30 cellular contexts compared by ENCODE assay signal in the genomic region with DNA sequence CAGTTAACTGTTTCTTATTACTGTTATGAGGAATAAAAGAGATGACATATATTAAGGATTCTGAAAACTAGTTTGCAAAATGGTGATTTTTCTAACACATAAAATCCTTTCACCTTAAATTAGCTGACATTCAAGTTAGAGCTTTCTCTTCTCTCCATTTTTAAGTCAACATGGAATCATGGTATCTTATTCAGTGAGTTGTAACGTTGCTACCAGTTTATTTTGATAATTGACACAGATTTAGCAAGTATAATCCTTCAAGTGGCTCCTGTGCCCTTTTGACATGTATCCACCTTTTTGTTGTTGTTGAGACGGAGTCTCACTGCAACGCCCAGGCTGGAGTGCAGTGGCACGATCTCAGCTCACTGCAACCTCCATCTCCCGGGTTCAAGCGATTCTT. TPM values are rescaled to one million over a fixed set of nuclear protein-coding genes. Genes with fewer than 3 reads are reported as not detected.
DNase-seq lines count a peak whose midpoint lies in the region; ATAC-seq, FAIRE-seq and TF ChIP-seq lines count a peak whose summit lies in the region.
"Had no signal": no experiment of that assay in that cellular context is flagged by ENCODE, and none has a peak within 500 bp of the region (broad histone marks: within the 10 kb centered on the region; RNA-seq: fewer than 3 reads in every experiment).

No MANE protein-coding gene starts in this region.

- H3K4me2 ChIP-seq in K562 (ENCODE audit: insufficient read depth, low read length) (no peak overlapping the region), parathyroid adenoma (ENCODE audit: low read length) (no peak overlapping the region)

- no peaks in the 10 kb centered on the region for H3K9me3 Mint-ChIP-seq in type B pancreatic cell
- H3K9me3 Mint-ChIP-seq: CD8-positive, alpha-beta T cell; natural killer cell treated with Interleukin-12 subunit alpha and Interleukin-12 subunit beta and Interleukin-15 and Interleukin-18, amount 100 ng/mL, for 72 hours had no signal

- intact Hi-C loops in left ventricle myocardium inferior (cut with micrococcal nuclease) (no loop called here), heart right ventricle (cut with DNase I) (loop anchor here in 2 of 10 donors (10.0 kb wide), 1 partner anchor 62 kb away; the partner anchor contains the start of gene CSNK1A1 (in 2 of the 2)), K562 (cut with micrococcal nuclease) (no loop called here)

- no peak overlapping the region for H3K4me3 ChIP-seq in left ventricle myocardium inferior
- H3K4me3 ChIP-seq in heart right ventricle: no peak overlapping the region
- H3K4me3 ChIP-seq in K562: no peak overlapping the region
- no peak overlapping the region for H3K4me3 ChIP-seq in parathyroid adenoma (ENCODE audit: low read depth, low read length)
- H3K4me3 ChIP-seq: colonic mucosa, HAP-1, lung, SJCRH30, skin epidermis, thoracic aorta, vagina had no signal

- H3K9me3 ChIP-seq in left ventricle myocardium inferior (replicated peaks) (no peaks in the 10 kb centered on the region), heart right ventricle (no peaks in the 10 kb centered on the region), K562 (replicated peaks; ENCODE audit: control insufficient read depth, insufficient read depth, low read depth, low read length) (no peaks in the 10 kb centered on the region), parathyroid adenoma (ENCODE audit: control insufficient read depth, low read length) (no peaks in the 10 kb centered on the region)
- H3K9me3 ChIP-seq: colonic mucosa, HAP-1, SJCRH30, thoracic aorta, vagina had no signal

- H3K36me3 Mint-ChIP-seq in type B pancreatic cell: peaks cover 14% of the 10 kb centered on the region
- H3K36me3 Mint-ChIP-seq: natural killer cell treated with Interleukin-12 subunit alpha and Interleukin-12 subunit beta and Interleukin-15 and Interleukin-18, amount 100 ng/mL, for 72 hours had no signal

- H3K27ac Mint-ChIP-seq in type B pancreatic cell: peak overlapping the region; percentile 55
- H3K27ac Mint-ChIP-seq: activated CD4-positive, alpha-beta T cell treated with anti-CD3 and anti-CD28 coated beads for 36 hours; activated naive CD8-positive, alpha-beta T cell treated with anti-CD3 and anti-CD28 coated beads for 36 hours; B cell; CD8-positive, alpha-beta T cell; natural killer cell treated with Interleukin-12 subunit alpha and Interleukin-12 subunit beta and Interleukin-15 and Interleukin-18, amount 100 ng/mL, for 72 hours had no signal

- H3K27ac ChIP-seq in left ventricle myocardium inferior (replicated peaks) (peak overlapping the region; percentile 94), heart right ventricle (peak overlapping the region in 3 of 10 donors; percentile 4 to 92 (median 91)), K562 (ENCODE audit: extremely low read depth, low read depth, low read length) (no peak overlapping the region), parathyroid adenoma (peak overlapping the region; percentile 36)
- H3K27ac ChIP-seq: colonic mucosa, SJCRH30, vagina had no signal

- no peak for DNase-seq in left ventricle myocardium inferior
- DNase-seq in heart right ventricle: no peak
- no peak for DNase-seq in K562 (ENCODE audit: extremely low read depth in 1 of 4, low spot score in 3 of 4)
- DNase-seq in type B pancreatic cell (ENCODE audit: extremely low spot score, unreplicated experiment): no peak
- no peak for DNase-seq in frontal cortex (ENCODE audit: low spot score in 2 of 2)
- no peak for DNase-seq in RCC 7860 (ENCODE audit: low spot score)
- DNase-seq: ACHN; activated CD4-positive, alpha-beta T cell treated with anti-CD3 and anti-CD28 coated beads for 36 hours; activated gamma-delta T cell; activated naive CD8-positive, alpha-beta T cell treated with anti-CD3 and anti-CD28 coated beads for 36 hours; anterior cingulate cortex; CD8-positive, alpha-beta T cell; colonic mucosa; effector memory CD4-positive, alpha-beta T cell; erythroblast; NCI-H69; occipital lobe; SJCRH30; stimulated activated naive CD4-positive, alpha-beta T cell; SW 1271 had no signal

- no TSS peak for BruUV-seq in K562 (replicated peaks; lab: Mats Ljungman, UMichigan)

- H2AFZ ChIP-seq in K562 (ENCODE audit: low read depth, low read length) (no peak overlapping the region), parathyroid adenoma (no peak overlapping the region)

- peaks cover 27% of the 10 kb centered on the region for H3K4me1 Mint-ChIP-seq in type B pancreatic cell (ENCODE audit: unreplicated experiment)
- H3K4me1 Mint-ChIP-seq: activated CD4-positive, alpha-beta T cell treated with anti-CD3 and anti-CD28 coated beads for 36 hours had no signal

- no peak overlapping the region for H3K4me3 Mint-ChIP-seq in type B pancreatic cell
- H3K4me3 Mint-ChIP-seq: activated CD4-positive, alpha-beta T cell treated with anti-CD3 and anti-CD28 coated beads for 36 hours; activated naive CD8-positive, alpha-beta T cell treated with anti-CD3 and anti-CD28 coated beads for 36 hours; B cell; CD8-positive, alpha-beta T cell; natural killer cell treated with Interleukin-12 subunit alpha and Interleukin-12 subunit beta and Interleukin-15 and Interleukin-18, amount 100 ng/mL, for 72 hours had no signal

- peaks cover 79% of the 10 kb centered on the region for H3K4me1 ChIP-seq in left ventricle myocardium inferior
- peaks cover 5 to 70% (median 30%) of the 10 kb centered on the region in 9 donors for H3K4me1 ChIP-seq in heart right ventricle
- H3K4me1 ChIP-seq in K562 (replicated peaks in 1 of 2; ENCODE audit: control insufficient read depth in 2 of 2, insufficient read depth in 2 of 2, low read length in 2 of 2): peaks cover 2 to 3% of the 10 kb centered on the region in 2 experiments; a peak in 3 of 5 replicates
- peaks cover 5% of the 10 kb centered on the region for H3K4me1 ChIP-seq in parathyroid adenoma
- H3K4me1 ChIP-seq: SJCRH30 had no signal

- TF ChIP-seq RAD21 in K562 (CRISPR knock-in tag; conservative IDR thresholded peaks at IDR 0.05 in 1 of 2, IDR thresholded peaks at IDR 0.05 in 1 of 2): no peak

- TF ChIP-seq POLR2A in K562 (conservative IDR thresholded peaks at IDR 0.05): peak; percentile 33; the same call in 1 of the 2 replicates

- no peaks in the 10 kb centered on the region for H3K27me3 Mint-ChIP-seq in type B pancreatic cell
- H3K27me3 Mint-ChIP-seq: activated CD4-positive, alpha-beta T cell treated with anti-CD3 and anti-CD28 coated beads for 36 hours; activated naive CD8-positive, alpha-beta T cell treated with anti-CD3 and anti-CD28 coated beads for 36 hours; B cell; natural killer cell treated with Interleukin-12 subunit alpha and Interleukin-12 subunit beta and Interleukin-15 and Interleukin-18, amount 100 ng/mL, for 72 hours had no signal

- H3K36me3 ChIP-seq in left ventricle myocardium inferior: peaks cover 42% of the 10 kb centered on the region
- H3K36me3 ChIP-seq in heart right ventricle: peaks cover 0 to 55% (median 11%) of the 10 kb centered on the region in 9 donors
- H3K36me3 ChIP-seq in K562 (ENCODE audit: control insufficient read depth, insufficient read depth, low read length): peaks cover 42% of the 10 kb centered on the region
- H3K36me3 ChIP-seq in parathyroid adenoma (ENCODE audit: control insufficient read depth, insufficient read depth, low read length): no peaks in the 10 kb centered on the region
- H3K36me3 ChIP-seq: colonic mucosa, thoracic aorta had no signal

- POLR2A ChIA-PET in K562 (lab: Yijun Ruan, JAX): interaction anchor here (1.9 to 2.2 kb wide), 2 partner anchors 10 to 18 kb away, joined by 4 to 7 read pairs; no protein-coding TSS in a partner anchor

- H3K79me2 ChIP-seq in K562 (ENCODE audit: control insufficient read depth, insufficient read depth, low read length): no peaks in the 10 kb centered on the region
- H3K79me2 ChIP-seq in parathyroid adenoma: no peaks in the 10 kb centered on the region

- H3K9me1 ChIP-seq in K562 (ENCODE audit: control insufficient read depth, insufficient read depth, low read length): no peaks in the 10 kb centered on the region

- ATAC-seq in heart right ventricle (no peak), K562 (no peak), GM18861 (IDR thresholded peaks at IDR 0.05; ENCODE audit: unreplicated experiment) (no peak)
- ATAC-seq: activated CD4-positive, alpha-beta T cell treated with anti-CD3 and anti-CD28 coated beads for 36 hours; CD8-positive, alpha-beta T cell; natural killer cell treated with Interleukin-12 subunit alpha and Interleukin-12 subunit beta and Interleukin-15 and Interleukin-18, amount 100 ng/mL, for 72 hours; Panc1 had no signal

- WGBS in heart right ventricle, 2 donors: 90 to 92% methylated on average over 6 of the region's 6 CpGs
- WGBS in K562 (ENCODE audit: insufficient coverage, low coverage, missing lambda C conversion rate): 82% methylated on average over 6 of the region's 6 CpGs

- H3K9ac ChIP-seq in K562 (ENCODE audit: insufficient read depth in 1 of 2, low read depth in 2 of 2, low read length in 2 of 2) (no peak overlapping the region), parathyroid adenoma (no peak overlapping the region)

- no peak for FAIRE-seq in K562 (lab: Jason Lieb, UNC)
- no peak for FAIRE-seq in frontal cortex (lab: Jason Lieb, UNC)
- no peak for FAIRE-seq in RCC 7860 (lab: Jason Lieb, UNC)

- no peaks in the 10 kb centered on the region for H4K20me1 ChIP-seq in K562 (replicated peaks; ENCODE audit: control insufficient read depth, insufficient read depth, low read length)

- H3K27me3 ChIP-seq in left ventricle myocardium inferior (ENCODE audit: low read depth) (no peaks in the 10 kb centered on the region), heart right ventricle (no peaks in the 10 kb centered on the region), K562 (ENCODE audit: control insufficient read depth in 2 of 2, insufficient read depth in 2 of 2, low read length in 2 of 2) (no peaks in the 10 kb centered on the region), parathyroid adenoma (ENCODE audit: control insufficient read depth, insufficient read depth, low read length) (no peaks in the 10 kb centered on the region)
- H3K27me3 ChIP-seq: colonic mucosa, SJCRH30, vagina had no signal

- TF ChIP-seq EP300 in K562 (IDR thresholded peaks at IDR 0.05; ENCODE audit: low read length): no peak

- in situ Hi-C loops in K562 (cut with MboI): no loop called here

- TF ChIP-seq CTCF in left ventricle myocardium inferior (IDR thresholded peaks at IDR 0.05; ENCODE audit: borderline replicate concordance) (no peak), heart right ventricle (IDR thresholded peaks at IDR 0.05) (no peak), K562 (IDR thresholded peaks at IDR 0.05 in 2 of 3, conservative IDR thresholded peaks at IDR 0.05 in 1 of 3; ENCODE audit: insufficient read depth in 2 of 3, low read depth in 1 of 3, low read length in 3 of 3) (no peak), parathyroid adenoma (IDR thresholded peaks at IDR 0.05) (no peak), type B pancreatic cell (conservative IDR thresholded peaks at IDR 0.05) (no peak)

- CTCF ChIA-PET in K562 (lab: Yijun Ruan, JAX; ENCODE audit: low intra/inter-chr PET ratio): no interaction called here

RNA-seq across cellular contexts. Expression of gene CSNK1A1, which starts 58.5 kb away (rescaled TPM):
- total RNA-seq in left ventricle myocardium inferior (180 TPM), heart right ventricle (100 to 1,000 TPM; 174 to 363 (median 224) TPM), K562 (2014; rRNA removed) (196 TPM in 2 replicates), K562 (2014; rRNA removed; fragmentation: Illumina TruSeq; extraction: Trizol) (192 and 220 TPM in 2 replicates), K562 (2015; rRNA removed; fragmentation: Illumina TruSeq; extraction: Trizol) (141 and 154 TPM in 2 replicates), K562 (2021) (186 and 196 TPM in 2 replicates), type B pancreatic cell (ENCODE audit: low replicate concordance) (224 and 294 TPM in 2 replicates), frontal cortex (353 TPM)
- polyA plus RNA-seq in heart right ventricle (10 to 100 TPM; 47.9 to 76.0 TPM), K562 (2011; rRNA removed) (138 and 185 TPM in 2 replicates), K562 (2014; fragmentation: Illumina TruSeq; extraction: Trizol) (120 and 133 TPM in 2 replicates), K562 (2014; fragmentation: Nextera tagmentation; extraction: Ambion mirVana) (10 to 100 TPM; 49.1 to 63.3 TPM), K562 (2014; rRNA removed) (116 and 117 TPM in 2 replicates)
- 130 and 191 TPM in 2 replicates for total RNA-seq in K562 (2011; cell fraction: chromatin; rRNA removed; ENCODE audit: low replicate concordance)
- total RNA-seq in K562 (2011; cell fraction: nucleolus; rRNA removed): 70.5 and 71.3 TPM in 2 replicates
- 97.4 and 136 TPM in 2 replicates for total RNA-seq in K562 (2011; cell fraction: nucleoplasm; rRNA removed)
- polyA plus RNA-seq in K562 (2011; cell fraction: cytosol; rRNA removed): 64.6 and 80.0 TPM in 2 replicates
- polyA plus RNA-seq in K562 (2011; cell fraction: nucleus; rRNA removed): 60.4 and 64.4 TPM in 2 replicates
- 86.1 and 129 TPM in 2 replicates for polyA plus RNA-seq in K562 (2012)
- 262 and 295 TPM in 2 replicates for polyA minus RNA-seq in K562 (2011; rRNA and poly(A)+ RNA removed)
- polyA minus RNA-seq in K562 (2011; cell fraction: cytosol; rRNA and poly(A)+ RNA removed): 105 and 106 TPM in 2 replicates
- polyA minus RNA-seq in K562 (2011; cell fraction: nucleus; rRNA and poly(A)+ RNA removed): 88.7 and 149 TPM in 2 replicates
